ENCODE assay signal across 22 cellular contexts in genomic region chr9:89723696-89724095, GRCh38.
"Had no signal": no experiment of that assay in that cellular context is flagged by ENCODE, and none has a peak within 500 bp of the region (broad histone marks: within the 10 kb centered on the region; RNA-seq: fewer than 3 reads in every experiment).

No MANE protein-coding gene starts in this region.

- H3K27me3 Mint-ChIP-seq: activated B cell treated with CpG ODN at 0.5 μM for 24 hours; activated CD4-positive, alpha-beta memory T cell treated with anti-CD3 and anti-CD28 coated beads, Interleukin-2, amount 10 ng/mL, durations not matched to agents 7 days and 5 days; activated naive CD8-positive, alpha-beta T cell treated with anti-CD3 and anti-CD28 coated beads for 36 hours; stimulated activated memory B cell treated with anti-CD40 and anti-IgM and Interleukin-4, amounts not matched to agents 10 μg/mL and 1 μg/mL and 100 μg/mL, for 72 hours had no signal

- H3K27ac ChIP-seq: breast epithelium, coronary artery, gastrocnemius medialis, sigmoid colon, spleen, thoracic aorta had no signal

- H3K4me1 Mint-ChIP-seq: stimulated activated memory B cell treated with anti-CD40 and anti-IgM and Interleukin-4, amounts not matched to agents 10 μg/mL and 1 μg/mL and 100 μg/mL, for 72 hours had no signal

- H3K4me3 Mint-ChIP-seq: activated B cell treated with CpG ODN at 0.5 μM for 24 hours; activated CD4-positive, alpha-beta memory T cell treated with anti-CD3 and anti-CD28 coated beads, Interleukin-2, amount 10 ng/mL, durations not matched to agents 7 days and 5 days; activated CD8-positive, alpha-beta memory T cell treated with anti-CD3 and anti-CD28 coated beads, Interleukin-2, amount 10 ng/mL, durations not matched to agents 7 days and 5 days; activated naive CD8-positive, alpha-beta T cell treated with anti-CD3 and anti-CD28 coated beads for 36 hours; nephron progenitor cell; stimulated activated memory B cell treated with anti-CD40 and anti-IgM and Interleukin-4, amounts not matched to agents 10 μg/mL and 1 μg/mL and 100 μg/mL, for 72 hours had no signal

- FAIRE-seq: keratinocyte had no signal

- ATAC-seq: activated CD8-positive, alpha-beta memory T cell treated with anti-CD3 and anti-CD28 coated beads, Interleukin-2, amount 10 ng/mL, durations not matched to agents 7 days and 5 days; gastrocnemius medialis; left lobe of liver; stimulated activated memory B cell treated with anti-CD40 and anti-IgM and Interleukin-4, amounts not matched to agents 10 μg/mL and 1 μg/mL and 100 μg/mL, for 72 hours had no signal

- H3K27me3 ChIP-seq: breast epithelium, gastrocnemius medialis, sigmoid colon, spleen had no signal

- H3K36me3 ChIP-seq: breast epithelium, gastrocnemius medialis, sigmoid colon, spleen, thoracic aorta had no signal

- H3K27ac Mint-ChIP-seq: activated B cell treated with CpG ODN at 0.5 μM for 24 hours; activated CD4-positive, alpha-beta memory T cell treated with anti-CD3 and anti-CD28 coated beads, Interleukin-2, amount 10 ng/mL, durations not matched to agents 7 days and 5 days; activated CD8-positive, alpha-beta memory T cell treated with anti-CD3 and anti-CD28 coated beads, Interleukin-2, amount 10 ng/mL, durations not matched to agents 7 days and 5 days; activated naive CD8-positive, alpha-beta T cell treated with anti-CD3 and anti-CD28 coated beads for 36 hours; nephron progenitor cell; stimulated activated memory B cell treated with anti-CD40 and anti-IgM and Interleukin-4, amounts not matched to agents 10 μg/mL and 1 μg/mL and 100 μg/mL, for 72 hours had no signal

- H3K9me3 ChIP-seq: breast epithelium, gastrocnemius medialis, sigmoid colon, spleen, thoracic aorta had no signal

- H3K9me3 Mint-ChIP-seq: activated B cell treated with CpG ODN at 0.5 μM for 24 hours; nephron progenitor cell; stimulated activated memory B cell treated with anti-CD40 and anti-IgM and Interleukin-4, amounts not matched to agents 10 μg/mL and 1 μg/mL and 100 μg/mL, for 72 hours had no signal

- H3K36me3 Mint-ChIP-seq: stimulated activated memory B cell treated with anti-CD40 and anti-IgM and Interleukin-4, amounts not matched to agents 10 μg/mL and 1 μg/mL and 100 μg/mL, for 72 hours had no signal

- H3K4me3 ChIP-seq: breast epithelium, coronary artery, gastrocnemius medialis, sigmoid colon, spleen, thoracic aorta had no signal

- DNase-seq: activated B cell treated with CpG ODN at 0.5 μM for 24 hours; activated CD4-positive, alpha-beta memory T cell treated with anti-CD3 and anti-CD28 coated beads, Interleukin-2, amount 10 ng/mL, durations not matched to agents 7 days and 5 days; activated CD4-positive, alpha-beta T cell treated with anti-CD3 and anti-CD28 coated beads for 4 hours; activated CD8-positive, alpha-beta memory T cell treated with anti-CD3 and anti-CD28 coated beads, Interleukin-2, amount 10 ng/mL, durations not matched to agents 7 days and 5 days; activated naive CD4-positive, alpha-beta T cell; activated naive CD8-positive, alpha-beta T cell treated with anti-CD3 and anti-CD28 coated beads for 36 hours; aorta; gastrocnemius medialis; head of caudate nucleus; mammary epithelial cell; nephron progenitor cell; nucleus accumbens; sigmoid colon; spleen; stimulated activated CD4-positive, alpha-beta T cell treated with anti-CD3 and anti-CD28 coated beads, Interleukin-4, amount 100 ng/mL, for 4 hours; T-helper 9 cell had no signal
